ENCODE assay signal across 20 cellular contexts in the genomic region with DNA sequence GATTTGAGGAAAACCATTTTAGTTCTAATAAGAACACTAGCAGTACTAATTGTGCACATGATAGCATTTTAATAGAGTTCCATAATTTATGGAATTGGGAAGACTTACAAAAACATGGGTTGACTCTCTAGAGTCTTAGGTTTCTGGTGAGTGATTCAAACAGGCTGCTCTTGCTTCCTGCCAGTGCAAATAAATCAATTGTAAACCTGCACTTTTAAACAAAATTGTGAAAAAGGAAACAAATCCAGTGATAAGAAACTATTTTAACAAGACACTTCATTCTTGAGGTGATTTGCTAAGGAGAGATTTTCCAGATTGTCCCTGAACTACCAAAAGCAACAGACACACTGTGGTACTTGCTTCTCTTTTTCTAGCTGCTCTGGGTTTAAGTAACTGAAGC.
DNase-seq lines count a peak whose midpoint lies in the region; ATAC-seq and TF ChIP-seq lines count a peak whose summit lies in the region.
"Had no signal": no experiment of that assay in that cellular context is flagged by ENCODE, and none has a peak within 500 bp of the region (broad histone marks: within the 10 kb centered on the region; RNA-seq: fewer than 3 reads in every experiment).

No MANE protein-coding gene starts in this region.

- H3K27ac ChIP-seq in heart right ventricle (peak overlapping the region in 8 of 10 donors; percentile 65 to 94 (median 81)), osteoblast (ENCODE audit: low read depth, low read length) (peak overlapping the region; percentile 85), transverse colon (peak overlapping the region; percentile 68 to 84 (median 72))
- H3K27ac ChIP-seq: PC-9 had no signal

- ATAC-seq in heart right ventricle (no peak), Right ventricle myocardium inferior (no peak)

- H3K4me2 ChIP-seq in osteoblast (ENCODE audit: insufficient read depth, low read length) = no peak overlapping the region
- H3K4me2 ChIP-seq: PC-9 had no signal

- intact Hi-C loops in heart right ventricle (cut with DNase I) (loop anchor here in 1 of 10 donors (10.0 kb wide), 1 partner anchor 110 kb away; a partner anchor contains a TSS), Right ventricle myocardium inferior (cut with DNase I) (no loop called here), transverse colon (cut with DNase I; ENCODE audit: low total_unique reads) (no loop called here)

- in situ Hi-C loops in transverse colon (cut with MboI; ENCODE audit: low pct_ligation_motif_present in 1 of 4, low pct_unique_long_range_greater_than_20kb in 1 of 4, low sequenced_read_pairs in 3 of 4) = no loop called here

- no peak overlapping the region for H2AFZ ChIP-seq in osteoblast (ENCODE audit: low read length)
- H2AFZ ChIP-seq: PC-9 had no signal

- no peak for TF ChIP-seq POLR2A in transverse colon (IDR thresholded peaks at IDR 0.05)

- TF ChIP-seq EP300 in transverse colon (IDR thresholded peaks at IDR 0.05; ENCODE audit: low read depth) = no peak

- H3K36me3 ChIP-seq in heart right ventricle (peaks cover 0 to 11% (median 0%) of the 10 kb centered on the region in 9 donors), osteoblast (ENCODE audit: insufficient read depth, low read length) (no peaks in the 10 kb centered on the region), transverse colon (no peaks in the 10 kb centered on the region)
- H3K36me3 ChIP-seq: HAP-1 had no signal

- H3K79me2 ChIP-seq in osteoblast (ENCODE audit: insufficient read depth, low read length) = peaks cover 21% of the 10 kb centered on the region

- peaks cover 4% of the 10 kb centered on the region for H3K9me3 Mint-ChIP-seq in glutamatergic neuron (ENCODE audit: unreplicated experiment)

- no peaks in the 10 kb centered on the region for H3K27me3 ChIP-seq in heart right ventricle
- no peaks in the 10 kb centered on the region for H3K27me3 ChIP-seq in osteoblast (ENCODE audit: insufficient read depth, low read length)
- H3K27me3 ChIP-seq in transverse colon = no peaks in the 10 kb centered on the region

- DNase-seq in heart right ventricle (no peak), Right ventricle myocardium inferior (ENCODE audit: missing footprints) (no peak), fibroblast of mammary gland (ENCODE audit: low read depth) (peak; percentile 58), osteoblast (ENCODE audit: insufficient read length, low spot score, missing footprints) (no peak), transverse colon (no peak), kidney glomerular epithelial cell (lab: John Stamatoyannopoulos, UW) (no peak), glutamatergic neuron (no peak), NCI-H1105 treated with DMSO at 0.1 percent for 48 hours (lab: John Stamatoyannopoulos, UW) (no peak)
- DNase-seq: 8988T; Calu3; CD4-positive, alpha-beta memory T cell; DMS53; Kasumi-1; MM.1S; NCI-H1417; NCI-H1930; NCI-H2171 treated with DMSO at 0.1 percent for 48 hours; PC-9 had no signal

- H3K4me1 Mint-ChIP-seq in glutamatergic neuron (ENCODE audit: low read depth, unreplicated experiment) = no peaks in the 10 kb centered on the region
- H3K4me1 Mint-ChIP-seq: CD4-positive, alpha-beta memory T cell; IgD-negative memory B cell had no signal

- H3K4me3 ChIP-seq in heart right ventricle (no peak overlapping the region), fibroblast of mammary gland (ENCODE audit: control insufficient read depth, low read depth, low read length) (no peak overlapping the region), osteoblast (ENCODE audit: insufficient read depth, low read length) (no peak overlapping the region), transverse colon (no peak overlapping the region)
- H3K4me3 ChIP-seq: HAP-1, PC-9 had no signal

- no peak overlapping the region for H3K4me3 Mint-ChIP-seq in glutamatergic neuron (ENCODE audit: unreplicated experiment)
- H3K4me3 Mint-ChIP-seq: CD4-positive, alpha-beta memory T cell; IgD-negative memory B cell had no signal

- H3K36me3 Mint-ChIP-seq in glutamatergic neuron (ENCODE audit: unreplicated experiment) = peaks cover 14% of the 10 kb centered on the region

- H3K4me1 ChIP-seq in heart right ventricle (peaks cover 23 to 79% (median 54%) of the 10 kb centered on the region in 9 donors), osteoblast (ENCODE audit: insufficient read depth, low read length) (peaks cover 40% of the 10 kb centered on the region), transverse colon (peaks cover 40 to 58% (median 48%) of the 10 kb centered on the region in 4 donors)
- H3K4me1 ChIP-seq: HAP-1 had no signal

- peaks cover 0 to 20% (median 8%) of the 10 kb centered on the region in 11 donors for H3K9me3 ChIP-seq in heart right ventricle
- H3K9me3 ChIP-seq in osteoblast (ENCODE audit: low read depth, low read length) = peaks cover 2% of the 10 kb centered on the region
- H3K9me3 ChIP-seq in transverse colon = no peaks in the 10 kb centered on the region
- H3K9me3 ChIP-seq: HAP-1 had no signal

- no peak overlapping the region for H3K27ac Mint-ChIP-seq in glutamatergic neuron (ENCODE audit: unreplicated experiment)
- H3K27ac Mint-ChIP-seq: IgD-negative memory B cell had no signal

- no peaks in the 10 kb centered on the region for H3K27me3 Mint-ChIP-seq in glutamatergic neuron (ENCODE audit: unreplicated experiment)

- H4K20me1 ChIP-seq in osteoblast (ENCODE audit: insufficient read depth, low read length) = peaks cover 4% of the 10 kb centered on the region

- no peak for TF ChIP-seq CTCF in heart right ventricle (IDR thresholded peaks at IDR 0.05)
- no peak for TF ChIP-seq CTCF in fibroblast of mammary gland (conservative IDR thresholded peaks at IDR 0.05; ENCODE audit: control insufficient read depth, insufficient read depth, low read depth, low read length)
- no peak for TF ChIP-seq CTCF in osteoblast (IDR thresholded peaks at IDR 0.05; ENCODE audit: extremely low read depth, low read depth, low read length)
- TF ChIP-seq CTCF in transverse colon (IDR thresholded peaks at IDR 0.05) = no peak
- TF ChIP-seq CTCF in glutamatergic neuron (IDR thresholded peaks at IDR 0.05; ENCODE audit: partially characterized antibody, unreplicated experiment) = no peak
